Comparison of ENCODE assay signal across 8 cellular contexts in genomic region chr1:98053471-98054366, GRCh38.
A peak's percentile ranks its signal among the peaks of the same experiment; 100 is the strongest.
DNase-seq lines count a peak whose midpoint lies in the region; ATAC-seq and TF ChIP-seq lines count a peak whose summit lies in the region.

No MANE protein-coding gene starts in this region.

- peak; percentile 98 for ATAC-seq in HG02798 (IDR thresholded peaks at IDR 0.05; ENCODE audit: poor library complexity, unreplicated experiment)
- peak; percentile 93 for ATAC-seq in activated CD8-positive, alpha-beta T cell treated with anti-CD3 and anti-CD28 coated beads for 36 hours

- H2AK5ac ChIP-seq in mesenchymal stem cell (ENCODE audit: low read length, severe bottlenecking) = no peak overlapping the region

- H3K4me3 ChIP-seq in endodermal cell (ENCODE audit: low read length) (peak overlapping the region; percentile 80), mesenchymal stem cell (ENCODE audit: insufficient read depth in 1 of 2, low read depth in 1 of 2, low read length in 2 of 2) (peak overlapping the region; percentile 58 to 82)

- H3K9ac ChIP-seq in endodermal cell (ENCODE audit: extremely low read depth, low read length, poor library complexity, severe bottlenecking) (peak overlapping the region; percentile 27), mesenchymal stem cell (ENCODE audit: low read length) (peak overlapping the region; percentile 87)

- H4K8ac ChIP-seq in mesenchymal stem cell (ENCODE audit: low read length) = peak overlapping the region; percentile 98

- intact Hi-C loops in activated CD8-positive, alpha-beta T cell treated with anti-CD3 and anti-CD28 coated beads for 36 hours (cut with micrococcal nuclease) = loop anchor here (5.0 kb wide), 1 partner anchor 381 kb away; no protein-coding TSS in a partner anchor

- WGBS in endodermal cell (ENCODE audit: insufficient coverage in 1 of 2, insufficient read length in 1 of 2), 2 experiments = 2% methylated on average over 14 to 81 of the region's 81 CpGs
- WGBS in mesenchymal stem cell = under 1% methylated on average over 81 of the region's 81 CpGs

- H3K4me2 ChIP-seq in mesenchymal stem cell (ENCODE audit: low read length, poor library complexity, severe bottlenecking) = peak overlapping the region; percentile 93

- peak overlapping the region; percentile 73 for H2AFZ ChIP-seq in mesenchymal stem cell (ENCODE audit: low read depth, low read length)

- H3K36me3 ChIP-seq in endodermal cell (ENCODE audit: control insufficient read depth, insufficient read depth, low read length) (no peaks in the 10 kb centered on the region), mesenchymal stem cell (ENCODE audit: control insufficient read depth in 1 of 2, insufficient read depth in 2 of 2, low read depth in 1 of 2, low read length in 2 of 2) (no peaks in the 10 kb centered on the region)

- no peaks in the 10 kb centered on the region for H3K9me3 Mint-ChIP-seq in activated CD8-positive, alpha-beta T cell treated with anti-CD3 and anti-CD28 coated beads for 36 hours
- H3K9me3 Mint-ChIP-seq in endodermal cell = no peaks in the 10 kb centered on the region

- H2BK12ac ChIP-seq in mesenchymal stem cell (ENCODE audit: low read length in 2 of 2) = peak overlapping the region; percentile 81 to 86

- DNase-seq in activated gamma-delta T cell treated with Interleukin-2 at 50 U/mL for 16 hours = peak; percentile 42
- no peak for DNase-seq in activated gamma-delta T cell (lab: John Stamatoyannopoulos, UW)
- DNase-seq in NCI-H2107 (lab: John Stamatoyannopoulos, UW) = peak; percentile 31
- peak; percentile 58 for DNase-seq in activated CD8-positive, alpha-beta T cell treated with anti-CD3 and anti-CD28 coated beads for 36 hours
- peak; percentile 93 for DNase-seq in endodermal cell
- DNase-seq in mesenchymal stem cell = peak; percentile 76
- DNase-seq in stimulated activated CD8-positive, alpha-beta memory T cell treated with anti-CD3 and anti-CD28 coated beads, Interleukin-4, amount 100 ng/mL, for 24 hours (ENCODE audit: low read depth) = peak; percentile 44

- CTCF ChIA-PET in activated CD8-positive, alpha-beta T cell treated with anti-CD3 and anti-CD28 coated beads for 36 hours (lab: Charles Lee) = interaction anchor here (0.6 to 1.7 kb wide), 27 partner anchors 9 to 1088 kb away, joined by 3 to 7 read pairs (median 3); no protein-coding TSS in a partner anchor

- H3K27me3 Mint-ChIP-seq in activated CD8-positive, alpha-beta T cell treated with anti-CD3 and anti-CD28 coated beads for 36 hours = peaks cover 55% of the 10 kb centered on the region
- peaks cover 71% of the 10 kb centered on the region for H3K27me3 Mint-ChIP-seq in endodermal cell (ENCODE audit: insufficient read depth)

- peak overlapping the region; percentile 78 for H2BK15ac ChIP-seq in mesenchymal stem cell (ENCODE audit: low read depth, poor library complexity, severe bottlenecking)

- H3K27me3 ChIP-seq in endodermal cell (ENCODE audit: control insufficient read depth, insufficient read depth, low read length, poor library complexity, severe bottlenecking) = peaks cover 61% of the 10 kb centered on the region
- peaks cover 12 to 18% of the 10 kb centered on the region in 2 experiments for H3K27me3 ChIP-seq in mesenchymal stem cell (ENCODE audit: control insufficient read depth in 1 of 2, insufficient read depth in 1 of 2, low read length in 2 of 2)

- no peaks in the 10 kb centered on the region for H3K9me3 ChIP-seq in endodermal cell (ENCODE audit: control insufficient read depth, low read length)
- no peaks in the 10 kb centered on the region for H3K9me3 ChIP-seq in mesenchymal stem cell (ENCODE audit: control insufficient read depth, low read length)

- H2BK5ac ChIP-seq in mesenchymal stem cell (ENCODE audit: low read depth, low read length, poor library complexity, severe bottlenecking) = peak overlapping the region; percentile 92

- peak overlapping the region; percentile 90 to 100 for H3K18ac ChIP-seq in mesenchymal stem cell (ENCODE audit: low read depth in 1 of 2, low read length in 2 of 2)

- H3K27ac Mint-ChIP-seq in activated CD8-positive, alpha-beta T cell treated with anti-CD3 and anti-CD28 coated beads for 36 hours = no peak overlapping the region
- H3K27ac Mint-ChIP-seq in endodermal cell = no peak overlapping the region

- peak overlapping the region in 1 of 2 experiments; percentile 57 for H3K23ac ChIP-seq in mesenchymal stem cell (ENCODE audit: low read length in 2 of 2)

- no peaks in the 10 kb centered on the region for H3K79me1 ChIP-seq in mesenchymal stem cell (replicated peaks; ENCODE audit: low read length, poor library complexity, severe bottlenecking)

- peak; percentile 98 for TF ChIP-seq CTCF in activated CD8-positive, alpha-beta T cell treated with anti-CD3 and anti-CD28 coated beads for 36 hours (IDR thresholded peaks at IDR 0.05)
- peak; percentile 96 for TF ChIP-seq CTCF in endodermal cell (conservative IDR thresholded peaks at IDR 0.05)

- peak overlapping the region; percentile 19 for H4K91ac ChIP-seq in mesenchymal stem cell (ENCODE audit: low read length)

- H3K4me1 ChIP-seq in endodermal cell (ENCODE audit: control insufficient read depth, insufficient read depth, low read length) (no peaks in the 10 kb centered on the region), mesenchymal stem cell (ENCODE audit: control insufficient read depth, insufficient read depth, low read depth, low read length) (peaks cover 9% of the 10 kb centered on the region)

- H3K36me3 Mint-ChIP-seq in activated CD8-positive, alpha-beta T cell treated with anti-CD3 and anti-CD28 coated beads for 36 hours (ENCODE audit: low read depth) = no peaks in the 10 kb centered on the region
- H3K36me3 Mint-ChIP-seq in endodermal cell (ENCODE audit: low read depth) = no peaks in the 10 kb centered on the region

- H3K4me3 Mint-ChIP-seq in activated CD8-positive, alpha-beta T cell treated with anti-CD3 and anti-CD28 coated beads for 36 hours = peak overlapping the region; percentile 65
- peak overlapping the region; percentile 68 for H3K4me3 Mint-ChIP-seq in endodermal cell

- H3K4me1 Mint-ChIP-seq in activated CD8-positive, alpha-beta T cell treated with anti-CD3 and anti-CD28 coated beads for 36 hours (ENCODE audit: low read depth) = peaks cover 18% of the 10 kb centered on the region
- H3K4me1 Mint-ChIP-seq in endodermal cell = peaks cover 12% of the 10 kb centered on the region

- H3K27ac ChIP-seq in endodermal cell (ENCODE audit: low read depth, low read length) (no peak overlapping the region), mesenchymal stem cell (ENCODE audit: low read length, poor library complexity, severe bottlenecking) (peak overlapping the region; percentile 82)

- POLR2A ChIA-PET in activated CD8-positive, alpha-beta T cell treated with anti-CD3 and anti-CD28 coated beads for 36 hours (lab: Charles Lee) = no interaction called here

- peak overlapping the region; percentile 77 to 94 for H3K4ac ChIP-seq in mesenchymal stem cell (ENCODE audit: low read depth in 1 of 2, low read length in 2 of 2)

- H2BK120ac ChIP-seq in mesenchymal stem cell (ENCODE audit: low read depth, low read length) = peak overlapping the region; percentile 93

- H3K14ac ChIP-seq in mesenchymal stem cell (ENCODE audit: low read length in 2 of 2) = no peak overlapping the region
